16 cellular contexts compared by ENCODE assay signal in the genomic region with DNA sequence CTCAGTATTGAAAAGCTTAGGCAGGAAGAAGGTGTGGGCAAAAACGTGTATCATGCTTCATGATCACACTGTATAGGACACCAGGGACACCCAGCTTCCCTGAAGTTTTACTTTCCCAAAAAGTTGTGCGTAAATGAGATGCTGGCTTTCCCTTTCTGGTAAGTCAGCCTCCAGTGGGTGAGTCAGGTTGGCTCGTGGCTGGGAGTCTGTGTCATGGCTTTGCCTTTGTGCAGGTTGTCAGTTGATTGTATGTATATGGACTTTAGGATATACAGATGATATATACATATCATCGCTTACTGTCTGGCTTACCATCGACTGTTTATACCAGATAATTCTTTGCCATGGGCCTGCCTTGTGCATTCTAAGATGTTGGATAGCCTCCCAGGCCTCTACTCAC.
"Had no signal": no experiment of that assay in that cellular context is flagged by ENCODE, and none has a peak within 500 bp of the region (broad histone marks: within the 10 kb centered on the region; RNA-seq: fewer than 3 reads in every experiment).

No MANE protein-coding gene starts in this region.

- DNase-seq: activated CD4-positive, alpha-beta T cell treated with anti-CD3 and anti-CD28 coated beads for 1 hour; activated gamma-delta T cell treated with Interleukin-2 at 50 U/mL for 16 hours; activated T-cell treated with anti-CD3 and anti-CD28 coated beads, Interleukin-2, amount 50 U/mL, for 1 hour; aorta; cerebellar nuclear complex; glutamatergic neuron; left colon; naive thymus-derived CD4-positive, alpha-beta T cell; stimulated activated CD4-positive, alpha-beta T cell treated with anti-CD3 and anti-CD28 coated beads, Interleukin-4, amount 100 ng/mL, for 24 hours; stimulated activated naive CD8-positive, alpha-beta T cell treated with anti-CD3 and anti-CD28 coated beads, Interleukin-15, Interleukin-2, amounts not matched to agents 100 U/mL and 50 U/mL, for 24 hours; T-helper 1 cell had no signal

- H3K36me3 ChIP-seq: prostate gland, right atrium auricular region had no signal

- H3K27me3 ChIP-seq: hepatocyte, right atrium auricular region had no signal

- H3K4me3 ChIP-seq: coronary artery, hepatocyte, prostate gland, right atrium auricular region had no signal

- ATAC-seq: activated naive CD4-positive, alpha-beta T cell treated with anti-CD3 and anti-CD28 coated beads, Interleukin-2, amount 50 U/mL, for 72 hours; left colon; naive thymus-derived CD4-positive, alpha-beta T cell; stimulated activated naive CD8-positive, alpha-beta T cell treated with anti-CD3 and anti-CD28 coated beads, Interleukin-15, Interleukin-2, amounts not matched to agents 100 U/mL and 50 U/mL, for 24 hours had no signal

- H3K4me2 ChIP-seq: hepatocyte had no signal

- H3K27ac ChIP-seq: coronary artery, hepatocyte, prostate gland, right atrium auricular region had no signal

- H3K79me2 ChIP-seq: hepatocyte had no signal

- H3K9me3 ChIP-seq: prostate gland, right atrium auricular region had no signal

- H2AFZ ChIP-seq: hepatocyte had no signal
